In the genomic region with DNA sequence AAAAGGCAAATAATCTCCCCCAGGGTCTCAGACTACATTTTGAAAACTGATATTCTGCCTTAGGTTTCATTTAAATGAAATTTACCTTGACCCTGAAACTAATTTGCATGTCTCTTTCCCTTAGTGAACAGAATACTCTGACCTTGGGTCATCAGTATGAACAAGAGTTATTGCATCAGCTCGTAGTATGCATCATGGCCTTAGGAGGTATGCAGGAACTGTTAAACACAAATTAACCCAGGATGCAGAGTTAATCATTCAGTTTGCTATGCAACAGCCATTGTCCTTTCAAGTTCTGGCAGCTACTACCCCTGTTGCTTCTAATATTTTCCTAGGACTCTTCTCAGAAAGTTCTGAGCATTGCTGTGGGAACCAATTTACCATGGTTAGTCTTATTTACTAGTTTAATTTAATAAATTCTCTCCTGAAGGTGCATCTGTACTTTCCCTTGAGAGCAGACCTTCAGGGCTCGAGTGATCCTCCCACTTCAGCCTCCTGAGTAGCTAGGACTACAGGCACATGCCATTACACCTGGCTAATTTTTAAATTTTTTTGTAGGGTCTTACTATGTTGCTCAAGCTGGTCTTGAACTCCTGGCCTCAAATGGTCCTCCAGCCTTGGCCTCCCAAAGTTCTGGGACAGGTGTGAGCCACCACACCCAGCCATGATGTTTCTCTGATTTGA, we compare ENCODE assay signal across 20 cellular contexts.
A peak's percentile ranks its signal among the peaks of the same experiment; 100 is the strongest.
DNase-seq lines count a peak whose midpoint lies in the region; ATAC-seq and TF ChIP-seq lines count a peak whose summit lies in the region.
"Had no signal": no experiment of that assay in that cellular context is flagged by ENCODE, and none has a peak within 500 bp of the region (broad histone marks: within the 10 kb centered on the region; RNA-seq: fewer than 3 reads in every experiment).

No MANE protein-coding gene starts in this region.

- no peaks in the 10 kb centered on the region for H3K27me3 ChIP-seq in naive thymus-derived CD4-positive, alpha-beta T cell (ENCODE audit: control insufficient read depth in 2 of 2, insufficient read depth in 2 of 2, low read length in 2 of 2)
- no peaks in the 10 kb centered on the region for H3K27me3 ChIP-seq in heart left ventricle
- H3K27me3 ChIP-seq: hepatocyte, SJSA1 had no signal

- H3K36me3 ChIP-seq in naive thymus-derived CD4-positive, alpha-beta T cell (ENCODE audit: control insufficient read depth in 2 of 3, insufficient read depth in 3 of 3, low read length in 3 of 3): no peaks in the 10 kb centered on the region
- H3K36me3 ChIP-seq in heart left ventricle: no peaks in the 10 kb centered on the region
- H3K36me3 ChIP-seq: SJSA1 had no signal

- DNase-seq in EL: peak; percentile 10
- peak; percentile 59 to 82 for DNase-seq in NCI-H526 (lab: John Stamatoyannopoulos, UW)
- peak; percentile 53 for DNase-seq in choroid plexus epithelial cell (ENCODE audit: low read depth)
- peak; percentile 89 for DNase-seq in kidney tubule cell (ENCODE audit: low spot score)
- no peak for DNase-seq in DMS153 treated with DMSO at 0.1 percent for 48 hours (lab: John Stamatoyannopoulos, UW; ENCODE audit: unreplicated experiment)
- no peak for DNase-seq in naive thymus-derived CD4-positive, alpha-beta T cell
- no peak for DNase-seq in activated naive CD4-positive, alpha-beta T cell (lab: John Stamatoyannopoulos, UW)
- no peak for DNase-seq in heart left ventricle
- DNase-seq: activated CD8-positive, alpha-beta memory T cell treated with anti-CD3 and anti-CD28 coated beads, Interleukin-2, amount 50 U/mL, for 48 hours; activated naive CD8-positive, alpha-beta T cell treated with anti-CD3 and anti-CD28 coated beads, Interleukin-2, amount 50 U/mL, for 24 hours; cortex of kidney; GF-D8; NCI-H446 treated with DMSO at 0.1 percent for 48 hours; NK-92 treated with Interleukin-12 subunit alpha and Interleukin-12 subunit beta, amount 100 ng/mL, for 24 hours; psoas muscle; substantia nigra; T-helper 2 cell had no signal

- intact Hi-C loops in naive thymus-derived CD4-positive, alpha-beta T cell (cut with micrococcal nuclease): no loop called here
- intact Hi-C loops in heart left ventricle (cut with DNase I): no loop called here

- 41 to 45% (median 43%) methylated on average over 2 of the region's 2 CpGs for WGBS in heart left ventricle, 4 donors

- no peak overlapping the region for H3K27ac Mint-ChIP-seq in naive thymus-derived CD4-positive, alpha-beta T cell
- H3K27ac Mint-ChIP-seq: activated naive CD8-positive, alpha-beta T cell treated with anti-CD3 and anti-CD28 coated beads, Interleukin-2, amount 50 U/mL, for 24 hours had no signal

- H3K27me3 Mint-ChIP-seq in naive thymus-derived CD4-positive, alpha-beta T cell: no peaks in the 10 kb centered on the region
- H3K27me3 Mint-ChIP-seq: activated naive CD8-positive, alpha-beta T cell treated with anti-CD3 and anti-CD28 coated beads, Interleukin-2, amount 50 U/mL, for 24 hours had no signal

- H3K9me3 Mint-ChIP-seq in naive thymus-derived CD4-positive, alpha-beta T cell: peaks cover 0 to 15% (median 0%) of the 10 kb centered on the region in 11 donors
- H3K9me3 Mint-ChIP-seq: activated naive CD8-positive, alpha-beta T cell treated with anti-CD3 and anti-CD28 coated beads, Interleukin-2, amount 50 U/mL, for 24 hours had no signal

- CTCF ChIA-PET in naive thymus-derived CD4-positive, alpha-beta T cell (lab: Charles Lee): no interaction called here

- POLR2A ChIA-PET in naive thymus-derived CD4-positive, alpha-beta T cell (lab: Charles Lee): no interaction called here

- no peaks in the 10 kb centered on the region for H3K4me1 Mint-ChIP-seq in naive thymus-derived CD4-positive, alpha-beta T cell
- H3K4me1 Mint-ChIP-seq: activated naive CD8-positive, alpha-beta T cell treated with anti-CD3 and anti-CD28 coated beads, Interleukin-2, amount 50 U/mL, for 24 hours had no signal

- TF ChIP-seq CTCF in choroid plexus epithelial cell (conservative IDR thresholded peaks at IDR 0.05; ENCODE audit: low read depth, low read length) (no peak), heart left ventricle (IDR thresholded peaks at IDR 0.05) (no peak)

- no peak for ATAC-seq in naive thymus-derived CD4-positive, alpha-beta T cell
- no peak for ATAC-seq in heart left ventricle
- ATAC-seq: activated naive CD8-positive, alpha-beta T cell treated with anti-CD3 and anti-CD28 coated beads, Interleukin-2, amount 50 U/mL, for 24 hours; psoas muscle had no signal

- H3K4me3 ChIP-seq in choroid plexus epithelial cell (ENCODE audit: low read depth, low read length) (no peak overlapping the region), heart left ventricle (no peak overlapping the region)
- no peak overlapping the region for H3K4me3 ChIP-seq in naive thymus-derived CD4-positive, alpha-beta T cell (ENCODE audit: low read length)
- H3K4me3 ChIP-seq: hepatocyte, psoas muscle, SJSA1 had no signal

- H3K4me1 ChIP-seq in naive thymus-derived CD4-positive, alpha-beta T cell (ENCODE audit: control insufficient read depth in 2 of 2, insufficient read depth in 2 of 2, low read length in 2 of 2): no peaks in the 10 kb centered on the region
- no peaks in the 10 kb centered on the region for H3K4me1 ChIP-seq in heart left ventricle
- H3K4me1 ChIP-seq: psoas muscle, SJSA1 had no signal

- no peaks in the 10 kb centered on the region for H3K9me3 ChIP-seq in naive thymus-derived CD4-positive, alpha-beta T cell (ENCODE audit: control insufficient read depth in 2 of 3, low read length in 3 of 3)
- H3K9me3 ChIP-seq in heart left ventricle: peaks cover 0 to 3% (median 0%) of the 10 kb centered on the region in 12 donors
- H3K9me3 ChIP-seq: psoas muscle, SJSA1 had no signal

- no peak for TF ChIP-seq POLR2A in heart left ventricle (IDR thresholded peaks at IDR 0.05)

- no peak overlapping the region for H3K4me3 Mint-ChIP-seq in naive thymus-derived CD4-positive, alpha-beta T cell
- H3K4me3 Mint-ChIP-seq: activated naive CD8-positive, alpha-beta T cell treated with anti-CD3 and anti-CD28 coated beads, Interleukin-2, amount 50 U/mL, for 24 hours had no signal

- no peak overlapping the region for H3K27ac ChIP-seq in naive thymus-derived CD4-positive, alpha-beta T cell (ENCODE audit: low read depth, low read length)
- no peak overlapping the region for H3K27ac ChIP-seq in heart left ventricle
- H3K27ac ChIP-seq: C4-2B, hepatocyte, psoas muscle, SJSA1 had no signal

- H3K36me3 Mint-ChIP-seq in naive thymus-derived CD4-positive, alpha-beta T cell: no peaks in the 10 kb centered on the region

Comparison
In these comparisons a context has a peak if more than half of its experiments do, and no peak if none do; other contexts are left out.
1. DNase-seq: peak in EL (single experiment), NCI-H526 (2 of 2), choroid plexus epithelial cell (single experiment) and kidney tubule cell (single experiment); none in DMS153 treated with DMSO at 0.1 percent for 48 hours (single experiment), naive thymus-derived CD4-positive, alpha-beta T cell (0 of 9), activated naive CD4-positive, alpha-beta T cell (0 of 4) and heart left ventricle (0 of 5).